ENCODE assay signal across 8 cellular contexts in the genomic region with DNA sequence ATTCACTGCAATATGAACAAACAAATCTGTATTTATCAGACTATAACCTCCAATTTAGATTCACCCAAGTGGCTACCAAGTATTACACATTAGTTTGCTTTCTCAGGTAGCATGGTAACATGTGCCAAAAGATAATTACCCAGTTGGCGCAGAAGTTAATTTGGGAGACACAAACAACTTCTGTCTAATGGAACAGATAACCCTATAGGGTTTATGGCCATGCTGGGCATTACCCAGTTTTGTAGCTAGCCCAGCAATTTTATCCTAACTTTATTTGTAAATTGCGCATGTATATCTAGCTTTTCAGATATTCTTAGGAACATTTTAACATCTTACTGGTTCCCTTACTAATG. TPM values are rescaled to one million over a fixed set of nuclear protein-coding genes. Genes with fewer than 3 reads are reported as not detected.
DNase-seq lines count a peak whose midpoint lies in the region; TF ChIP-seq lines count a peak whose summit lies in the region.
"Had no signal": no experiment of that assay in that cellular context is flagged by ENCODE, and none has a peak within 500 bp of the region (broad histone marks: within the 10 kb centered on the region; RNA-seq: fewer than 3 reads in every experiment).

No MANE protein-coding gene starts in this region.

- H3K4me1 ChIP-seq in HUES64 (ENCODE audit: insufficient read depth, low read length): 0 out of 2 replicates have a peak, but pooled peaks cover 3% of the 10 kb centered on the region

- H3K27ac ChIP-seq in HUES64 (ENCODE audit: low read depth, low read length) (peak overlapping the region; percentile 88), substantia nigra (ENCODE audit: low read depth, low read length, poor library complexity, severe bottlenecking) (peak overlapping the region; percentile 89)

- 14% methylated on average over 2 of the region's 2 CpGs for WGBS in HUES64

- H3K9me3 Mint-ChIP-seq in activated naive CD8-positive, alpha-beta T cell treated with anti-CD3 and anti-CD28 coated beads for 36 hours: no peaks in the 10 kb centered on the region

- H3K4me3 ChIP-seq in HUES64 (ENCODE audit: low read length): peak overlapping the region; percentile 76
- peak overlapping the region; percentile 68 for H3K4me3 ChIP-seq in kidney epithelial cell (ENCODE audit: low read depth, low read length)

- H3K27me3 ChIP-seq in HUES64 (ENCODE audit: insufficient read depth, low read length): no peaks in the 10 kb centered on the region
- H3K27me3 ChIP-seq in kidney epithelial cell (ENCODE audit: control insufficient read depth, insufficient read depth, low read length): no peaks in the 10 kb centered on the region

- peak overlapping the region; percentile 99 for H3K27ac Mint-ChIP-seq in activated naive CD8-positive, alpha-beta T cell treated with anti-CD3 and anti-CD28 coated beads for 36 hours

- H3K27me3 Mint-ChIP-seq in activated naive CD8-positive, alpha-beta T cell treated with anti-CD3 and anti-CD28 coated beads for 36 hours: peaks cover 4% of the 10 kb centered on the region

- peaks cover 47% of the 10 kb centered on the region for H3K36me3 Mint-ChIP-seq in activated naive CD8-positive, alpha-beta T cell treated with anti-CD3 and anti-CD28 coated beads for 36 hours

- H3K9me3 ChIP-seq in HUES64 (ENCODE audit: insufficient read depth, low read depth, low read length): no peaks in the 10 kb centered on the region

- DNase-seq in activated naive CD8-positive, alpha-beta T cell treated with anti-CD3 and anti-CD28 coated beads for 36 hours: no peak
- DNase-seq in kidney epithelial cell (ENCODE audit: low read depth): no peak
- no peak for DNase-seq in substantia nigra (lab: John Stamatoyannopoulos, UW)
- DNase-seq in nucleus accumbens (lab: John Stamatoyannopoulos, UW): no peak
- DNase-seq in HCEC 1CT: no peak
- no peak for DNase-seq in activated CD4-positive, alpha-beta T cell treated with anti-CD3 and anti-CD28 coated beads, Interleukin-2, amount 50 U/mL, for 48 hours
- DNase-seq: NCI-H1694 had no signal

- peaks cover 17% of the 10 kb centered on the region for H3K4me1 Mint-ChIP-seq in activated naive CD8-positive, alpha-beta T cell treated with anti-CD3 and anti-CD28 coated beads for 36 hours

- H3K4me3 Mint-ChIP-seq in activated naive CD8-positive, alpha-beta T cell treated with anti-CD3 and anti-CD28 coated beads for 36 hours: peak overlapping the region; percentile 96

- H3K36me3 ChIP-seq in HUES64 (ENCODE audit: insufficient read depth, low read length): peaks cover 41% of the 10 kb centered on the region
- peaks cover 2% of the 10 kb centered on the region for H3K36me3 ChIP-seq in kidney epithelial cell (ENCODE audit: control insufficient read depth, insufficient read depth, low read length)

- peak overlapping the region; percentile 97 for H3K9ac ChIP-seq in HUES64 (ENCODE audit: low read depth, low read length)

- no peak for TF ChIP-seq CTCF in kidney epithelial cell (IDR thresholded peaks at IDR 0.05; ENCODE audit: insufficient read depth, low read length, poor library complexity, severe bottlenecking)

RNA-seq across cellular contexts. Expression of gene RPL22L1, which starts 0.8 kb away (rescaled TPM):
- 238 TPM for polyA plus RNA-seq in HUES64 (2013, experiment 1 of 2)
- 241 TPM for polyA plus RNA-seq in HUES64 (2013, experiment 2 of 2)
- 100 to 1,000 TPM; 376 to 395 TPM for total RNA-seq in activated naive CD8-positive, alpha-beta T cell treated with anti-CD3 and anti-CD28 coated beads for 36 hours
- total RNA-seq in kidney epithelial cell: 323 and 350 TPM in 2 replicates

RNA-seq across cellular contexts. Expression of gene EIF5A2, which starts 39.2 kb away (rescaled TPM):
- polyA plus RNA-seq in HUES64 (2013, experiment 1 of 2): 5.5 TPM
- 4.8 TPM for polyA plus RNA-seq in HUES64 (2013, experiment 2 of 2)
- 10 to 100 TPM in 1 of 2 experiments, 1 to 10 TPM in 1; 9.6 to 11.2 TPM for total RNA-seq in activated naive CD8-positive, alpha-beta T cell treated with anti-CD3 and anti-CD28 coated beads for 36 hours
- total RNA-seq in kidney epithelial cell: 4.1 and 6.2 TPM in 2 replicates
